In the genomic region with DNA sequence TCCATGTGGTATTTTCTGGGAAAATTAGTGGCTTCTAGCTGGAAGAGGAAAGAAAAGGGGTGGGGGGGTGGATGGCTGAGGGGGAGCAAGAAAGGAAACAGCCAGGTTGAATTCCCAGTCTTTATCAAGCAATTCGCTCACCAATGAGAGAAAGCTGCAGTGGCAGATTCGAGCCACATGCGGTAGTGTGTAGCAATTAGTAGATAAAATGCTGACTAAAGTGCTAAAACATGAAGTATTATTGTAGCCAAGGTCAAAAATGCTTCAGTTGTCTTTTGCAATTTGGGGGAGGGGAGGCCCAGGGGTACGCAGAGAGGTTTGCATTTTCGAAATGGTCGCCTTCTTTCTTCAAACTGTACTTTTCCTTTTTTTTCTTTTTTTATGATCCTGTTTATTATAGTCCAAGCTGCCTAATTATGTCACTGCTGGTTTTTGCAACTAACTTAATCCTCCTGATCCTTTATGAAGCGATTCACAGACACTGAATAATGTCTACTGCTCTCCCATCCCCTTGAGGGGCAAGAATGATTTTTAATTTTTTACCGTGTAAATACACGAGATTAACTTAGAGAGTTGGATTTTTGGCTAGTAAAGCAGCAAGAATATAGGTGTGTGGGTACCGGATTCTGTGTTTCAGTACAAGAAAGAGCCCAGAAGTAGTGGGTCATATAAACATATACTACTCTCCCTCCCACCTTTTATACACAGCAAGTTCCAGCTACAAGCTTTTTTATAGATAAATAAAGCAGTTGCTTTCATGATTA, we compare ENCODE assay signal across 8 cellular contexts. TPM values are rescaled to one million over a fixed set of nuclear protein-coding genes. Genes with fewer than 3 reads are reported as not detected.
DNase-seq lines count a peak whose midpoint lies in the region; ATAC-seq and TF ChIP-seq lines count a peak whose summit lies in the region.

No MANE protein-coding gene starts in this region.

- peaks cover 7 to 14% of the 10 kb centered on the region in 2 donors for H3K36me3 Mint-ChIP-seq in naive B cell

- peak overlapping the region; percentile 80 to 98 (median 94) for H3K4me3 Mint-ChIP-seq in naive B cell

- DNase-seq in AG10803 (ENCODE audit: low read depth) (peak; percentile 59), H7 (peak; percentile 67), fibroblast of mammary gland (ENCODE audit: low read depth) (peak; percentile 57), naive B cell (no peak), GM19238 (ENCODE audit: insufficient read length, low spot score) (no peak), NCI-H2196 treated with DMSO at 0.1 percent for 48 hours (lab: John Stamatoyannopoulos, UW; ENCODE audit: unreplicated experiment) (no peak)
- peak; percentile 33 for DNase-seq in activated CD4-positive, alpha-beta T cell treated with anti-CD3 and anti-CD28 coated beads for 48 hours

- ATAC-seq in naive B cell (ENCODE audit: low read depth in 2 of 2) (no peak), HG03571 (IDR thresholded peaks at IDR 0.05; ENCODE audit: unreplicated experiment) (no peak)

- H3K27me3 ChIP-seq in H7 (ENCODE audit: control insufficient read depth, insufficient read depth, low read length), result peaks cover 38% of the 10 kb centered on the region

- no peaks in the 10 kb centered on the region for H3K27me3 Mint-ChIP-seq in naive B cell

- no peaks in the 10 kb centered on the region for H3K36me3 ChIP-seq in H7 (replicated peaks; ENCODE audit: control insufficient read depth, insufficient read depth, low read length)

- peaks cover 0 to 3% (median 0%) of the 10 kb centered on the region in 7 donors for H3K9me3 Mint-ChIP-seq in naive B cell

- H3K4me3 ChIP-seq in AG10803 (ENCODE audit: low read length), result peak overlapping the region; percentile 44
- H3K4me3 ChIP-seq in H7 (ENCODE audit: insufficient read depth, low read depth, low read length), result peak overlapping the region; percentile 40
- H3K4me3 ChIP-seq in fibroblast of mammary gland (ENCODE audit: control insufficient read depth, low read depth, low read length), result peak overlapping the region; percentile 25

- peak overlapping the region; percentile 58 to 97 (median 91) for H3K27ac Mint-ChIP-seq in naive B cell

- peaks cover 31 to 35% (median 33%) of the 10 kb centered on the region in 3 donors for H3K4me1 Mint-ChIP-seq in naive B cell

- TF ChIP-seq CTCF in AG10803 (conservative IDR thresholded peaks at IDR 0.05; ENCODE audit: low read length) (peak; percentile 61), fibroblast of mammary gland (conservative IDR thresholded peaks at IDR 0.05; ENCODE audit: control insufficient read depth, insufficient read depth, low read depth, low read length) (peak; percentile 41)

RNA-seq across cellular contexts. Expression of a gene that starts 3.6 kb away (rescaled TPM):
- total RNA-seq in H7 (2014; rRNA removed; shearing (Covaris generic)), result 1.3 and 1.4 TPM in 2 replicates
- 100 to 1,000 TPM in 5 of 6 donors, 10 to 100 TPM in 1; 68.6 to 165 (median 122) TPM for polyA plus RNA-seq in naive B cell (ENCODE audit: low read depth in 6 of 6)

Comparison
In these comparisons a context has a peak if more than half of its experiments do, and no peak if none do; other contexts are left out.
1. DNase-seq: peak in AG10803 (single experiment), H7 (single experiment), activated CD4-positive, alpha-beta T cell treated with anti-CD3 and anti-CD28 coated beads for 48 hours (single experiment) and fibroblast of mammary gland (single experiment); none in naive B cell (single experiment), GM19238 (single experiment) and NCI-H2196 treated with DMSO at 0.1 percent for 48 hours (single experiment).
2. Peak in every context shown above with its lines, with median percentiles within 50 percentile points of each other: H3K4me3 ChIP-seq.